Comparison of ENCODE assay signal across 15 cellular contexts in genomic region chr12:57802607-57803006, GRCh38. TPM values are rescaled to one million over a fixed set of nuclear protein-coding genes. Genes with fewer than 3 reads are reported as not detected.
DNase-seq lines count a peak whose midpoint lies in the region; ATAC-seq and TF ChIP-seq lines count a peak whose summit lies in the region.
"Had no signal": no experiment of that assay in that cellular context is flagged by ENCODE, and none has a peak within 500 bp of the region (broad histone marks: within the 10 kb centered on the region; RNA-seq: fewer than 3 reads in every experiment).

No MANE protein-coding gene starts in this region.

- peaks cover 4% of the 10 kb centered on the region for H3K4me1 Mint-ChIP-seq in activated T-cell treated with anti-CD3 and anti-CD28 coated beads, Interleukin-2, amount 50 U/mL, for 24 hours (ENCODE audit: low read depth)
- no peaks in the 10 kb centered on the region for H3K4me1 Mint-ChIP-seq in WTC11
- H3K4me1 Mint-ChIP-seq: B cell had no signal

- H3K27me3 Mint-ChIP-seq in activated T-cell treated with anti-CD3 and anti-CD28 coated beads, Interleukin-2, amount 50 U/mL, for 24 hours, result no peaks in the 10 kb centered on the region
- no peaks in the 10 kb centered on the region for H3K27me3 Mint-ChIP-seq in WTC11 (ENCODE audit: low read depth)
- H3K27me3 Mint-ChIP-seq: B cell had no signal

- intact Hi-C loops in vagina (cut with DNase I), result no loop called here

- peaks cover 7% of the 10 kb centered on the region for H3K4me1 ChIP-seq in vagina
- H3K4me1 ChIP-seq: HAP-1 had no signal

- H3K4me3 ChIP-seq in vagina, result no peak overlapping the region
- H3K4me3 ChIP-seq: BLaER1 treated with 17β-estradiol and CSF1 and Interleukin-3, amounts not matched to agents 10 nM and 100 nM; GM12878; HAP-1 had no signal

- no peaks in the 10 kb centered on the region for H3K27me3 ChIP-seq in vagina
- H3K27me3 ChIP-seq: BLaER1 treated with 17β-estradiol and CSF1 and Interleukin-3, amounts not matched to agents 10 nM and 100 nM had no signal

- no peaks in the 10 kb centered on the region for H3K9me3 ChIP-seq in vagina
- H3K9me3 ChIP-seq: BLaER1 treated with 17β-estradiol and CSF1 and Interleukin-3, amounts not matched to agents 10 nM and 100 nM; HAP-1 had no signal

- CTCF ChIA-PET in WTC11 (lab: Charles Lee), result interaction anchor here (0.6 to 4.2 kb wide), 27 partner anchors 8 to 191 kb away, joined by 3 to 60 read pairs (median 5); partner anchors contain the start of genes ARHGEF25, AVIL, EEF1AKMT3 and METTL1

- peak overlapping the region; percentile 11 for H3K27ac Mint-ChIP-seq in activated T-cell treated with anti-CD3 and anti-CD28 coated beads, Interleukin-2, amount 50 U/mL, for 24 hours
- 0 out of 2 replicates have a peak overlapping the region, but pooled peaks have one; percentile 27 for H3K27ac Mint-ChIP-seq in WTC11
- H3K27ac Mint-ChIP-seq: B cell; CD8-positive, alpha-beta T cell had no signal

- POLR2A ChIA-PET in WTC11 (lab: Charles Lee), result interaction anchor here (0.8 kb wide), 1 partner anchor 13 kb away, joined by 4 read pairs; no protein-coding TSS in a partner anchor

- H3K27ac ChIP-seq in vagina, result peak overlapping the region; percentile 27
- H3K27ac ChIP-seq: BLaER1 treated with 17β-estradiol and CSF1 and Interleukin-3, amounts not matched to agents 10 nM and 100 nM; HL-60 had no signal

- no peak for TF ChIP-seq CTCF in WTC11 (IDR thresholded peaks at IDR 0.05)
- no peak for TF ChIP-seq CTCF in vagina (IDR thresholded peaks at IDR 0.05)

- DNase-seq in activated T-cell treated with anti-CD3 and anti-CD28 coated beads, Interleukin-2, amount 50 U/mL, for 24 hours, result no peak
- no peak for DNase-seq in activated T-cell treated with anti-CD3 and anti-CD28 coated beads, Interleukin-2, amount 50 U/mL, for 1 hour
- DNase-seq in WTC11 (ENCODE audit: low spot score), result no peak
- peak; percentile 22 for DNase-seq in islet precursor cell
- no peak for DNase-seq in vagina (ENCODE audit: extremely low spot score in 2 of 2)
- no peak for DNase-seq in NCI-H446 treated with DMSO at 0.1 percent for 48 hours (lab: John Stamatoyannopoulos, UW)
- DNase-seq in NCI-H524 (lab: John Stamatoyannopoulos, UW), result no peak
- DNase-seq: 8988T had no signal

- TF ChIP-seq POLR2A in vagina (IDR thresholded peaks at IDR 0.05), result no peak

- no peaks in the 10 kb centered on the region for H3K9me3 Mint-ChIP-seq in activated T-cell treated with anti-CD3 and anti-CD28 coated beads, Interleukin-2, amount 50 U/mL, for 24 hours
- H3K9me3 Mint-ChIP-seq in WTC11, result no peaks in the 10 kb centered on the region
- H3K9me3 Mint-ChIP-seq: CD8-positive, alpha-beta T cell had no signal

- H3K4me3 Mint-ChIP-seq in activated T-cell treated with anti-CD3 and anti-CD28 coated beads, Interleukin-2, amount 50 U/mL, for 24 hours, result no peak overlapping the region
- H3K4me3 Mint-ChIP-seq in WTC11, result no peak overlapping the region
- H3K4me3 Mint-ChIP-seq: B cell; CD8-positive, alpha-beta T cell had no signal

- H3K36me3 ChIP-seq in vagina, result peaks cover 0 to 32% of the 10 kb centered on the region in 2 donors

- ATAC-seq in WTC11 (no peak), GM19035 (IDR thresholded peaks at IDR 0.05; ENCODE audit: unreplicated experiment) (no peak)

- peaks cover 72% of the 10 kb centered on the region for H3K36me3 Mint-ChIP-seq in activated T-cell treated with anti-CD3 and anti-CD28 coated beads, Interleukin-2, amount 50 U/mL, for 24 hours (ENCODE audit: low read depth)
- peaks cover 2% of the 10 kb centered on the region for H3K36me3 Mint-ChIP-seq in WTC11

TF ChIP-seq in WTC11, 78 proteins besides CTCF, POLR2A, EP300 and RAD21:
- TF ChIP-seq NR1H2 (CRISPR knock-in tag; IDR thresholded peaks at IDR 0.05), result no peak
- TF ChIP-seq AR (CRISPR knock-in tag; IDR thresholded peaks at IDR 0.05), result no peak
- TF ChIP-seq PRDM15 (CRISPR knock-in tag; IDR thresholded peaks at IDR 0.05), result no peak
- TF ChIP-seq ZNF425 (CRISPR knock-in tag; conservative IDR thresholded peaks at IDR 0.05), result no peak
- TF ChIP-seq PRRX2 (CRISPR knock-in tag; IDR thresholded peaks at IDR 0.05), result no peak
- TF ChIP-seq USF1 (CRISPR knock-in tag; IDR thresholded peaks at IDR 0.05), result no peak
- TF ChIP-seq TEAD4 (CRISPR knock-in tag; IDR thresholded peaks at IDR 0.05), result no peak
- no peak for TF ChIP-seq CREM (CRISPR knock-in tag; IDR thresholded peaks at IDR 0.05)
- TF ChIP-seq FOXK1 (CRISPR knock-in tag; IDR thresholded peaks at IDR 0.05), result no peak
- TF ChIP-seq JUN (CRISPR knock-in tag; IDR thresholded peaks at IDR 0.05), result no peak
TF ChIP-seq in WTC11: peak in this region for 0.

RNA-seq across cellular contexts. Expression of gene AVIL, which starts 15.9 kb away (rescaled TPM):
- total RNA-seq in WTC11 (2021) (0.42 to 0.78 TPM (median 0.57 TPM) in 3 replicates), vagina (5.2 TPM)

RNA-seq across cellular contexts. Expression of gene TSFM, which starts 20.0 kb away (rescaled TPM):
- 48.6 to 49.5 TPM (median 48.7 TPM) in 3 replicates for total RNA-seq in WTC11 (2021)
- total RNA-seq in vagina, result 17.9 TPM

RNA-seq across cellular contexts. Expression of gene EEF1AKMT3, which starts 30.2 kb away (rescaled TPM):
- 3.2 to 3.8 TPM (median 3.3 TPM) in 3 replicates for total RNA-seq in WTC11 (2021)
- total RNA-seq in vagina, result 9.3 TPM

RNA-seq across cellular contexts. Expression of gene METTL1, which starts 30.7 kb away (rescaled TPM):
- total RNA-seq in WTC11 (2021) (25.5 to 31.7 TPM (median 28.6 TPM) in 3 replicates), vagina (10.8 TPM)

RNA-seq across cellular contexts. Expression of gene CYP27B1, which starts 35.7 kb away (rescaled TPM):
- total RNA-seq in WTC11 (2021), result 2.1 to 3.2 TPM (median 2.8 TPM) in 3 replicates
- 1.7 TPM for total RNA-seq in vagina
